ENCODE assay signal across 8 cellular contexts in genomic region chr5:146965781-146966659, GRCh38.
DNase-seq lines count a peak whose midpoint lies in the region; ATAC-seq and TF ChIP-seq lines count a peak whose summit lies in the region.

No MANE protein-coding gene starts in this region.

- H3K9me3 ChIP-seq in PC-3 (ENCODE audit: low read length): no peaks in the 10 kb centered on the region
- no peaks in the 10 kb centered on the region for H3K9me3 ChIP-seq in aorta (ENCODE audit: control insufficient read depth, low read length)

- BruUV-seq in PC-3 (replicated peaks; lab: Mats Ljungman, UMichigan): no TSS peak

- POLR2A ChIA-PET in PC-3 (lab: Charles Lee; ENCODE audit: unreplicated experiment): no interaction called here

- H3K4me2 ChIP-seq in KMS-11 (no peak overlapping the region), PC-3 (ENCODE audit: low read length) (no peak overlapping the region)

- 0 out of 2 replicates have a peak overlapping the region, but pooled peaks have one; percentile 23 for H2AFZ ChIP-seq in KMS-11 (ENCODE audit: low read depth)
- no peak overlapping the region for H2AFZ ChIP-seq in PC-3 (ENCODE audit: low read length)

- H3F3A ChIP-seq in PC-3 (ENCODE audit: low read length, unreplicated experiment): no peaks in the 10 kb centered on the region

- no peak overlapping the region for H3K27ac Mint-ChIP-seq in activated T-helper 17 cell treated with anti-CD3 and anti-CD28 coated beads, Interleukin-2, amount 50 U/mL, for 72 hours

- H4K20me1 ChIP-seq in KMS-11 (ENCODE audit: insufficient read depth) (no peaks in the 10 kb centered on the region), PC-3 (ENCODE audit: low read length) (no peaks in the 10 kb centered on the region)

- no peak overlapping the region for H3K9ac ChIP-seq in KMS-11
- no peak overlapping the region for H3K9ac ChIP-seq in PC-3 (ENCODE audit: low read length)

- H3K27ac ChIP-seq in KMS-11: no peak overlapping the region
- H3K27ac ChIP-seq in PC-3 (ENCODE audit: low read length): no peak overlapping the region
- H3K27ac ChIP-seq in aorta (ENCODE audit: low read depth in 1 of 2, low read length in 2 of 2): no peak overlapping the region

- H3K4me1 ChIP-seq in KMS-11 (ENCODE audit: low read depth, poor library complexity, severe bottlenecking) (peaks cover 4% of the 10 kb centered on the region), PC-3 (ENCODE audit: insufficient read depth, low read length) (no peaks in the 10 kb centered on the region), aorta (ENCODE audit: control insufficient read depth in 1 of 2, insufficient read depth in 2 of 2, low read length in 2 of 2) (peaks cover 1 to 3% of the 10 kb centered on the region in 2 donors)

- no peaks in the 10 kb centered on the region for H3K27me3 ChIP-seq in KMS-11 (ENCODE audit: insufficient read depth, low read depth)
- peaks cover 21% of the 10 kb centered on the region; the same call in 1 of the 2 replicates for H3K27me3 ChIP-seq in PC-3 (ENCODE audit: low read length)
- no peaks in the 10 kb centered on the region for H3K27me3 ChIP-seq in aorta (ENCODE audit: control insufficient read depth in 1 of 2, insufficient read depth in 2 of 2, low read length in 1 of 2)

- H3K9me3 Mint-ChIP-seq in activated T-helper 17 cell treated with anti-CD3 and anti-CD28 coated beads, Interleukin-2, amount 50 U/mL, for 72 hours: no peaks in the 10 kb centered on the region

- CTCF ChIA-PET in PC-3 (lab: Charles Lee): interaction anchor here (0.6 to 1.3 kb wide), 4 partner anchors 294 to 433 kb away, joined by 4 to 9 read pairs (median 6); no protein-coding TSS in a partner anchor

- WGBS in aorta, 2 donors: 35% methylated on average over 15 of the region's 15 CpGs

- DNase-seq in GM04503 (ENCODE audit: low read depth) (peak; percentile 28), GOT3 (lab: John Stamatoyannopoulos, UW) (peak; percentile 15), PC-3 (peak; percentile 83), foreskin fibroblast (peak; percentile 23 to 68), omental fat pad (ENCODE audit: low spot score) (no peak), aorta (peak in 1 of 2 donors; percentile 46)

- H3K4me3 ChIP-seq in KMS-11 (IDR thresholded peaks at IDR 0.05; ENCODE audit: insufficient read depth, low read depth, low read length) (no peak overlapping the region), PC-3 (ENCODE audit: low read length) (no peak overlapping the region), foreskin fibroblast (ENCODE audit: low read depth in 1 of 2, low read length in 2 of 2) (no peak overlapping the region), aorta (ENCODE audit: low read length in 2 of 2) (no peak overlapping the region)

- intact Hi-C loops in PC-3 (cut with micrococcal nuclease): loop anchor here (1.0 to 10.0 kb wide), 4 partner anchors 304 to 433 kb away; no protein-coding TSS in a partner anchor
- intact Hi-C loops in aorta (cut with DNase I): loop anchor here (2.0 to 10.0 kb wide), 8 partner anchors 89 to 424 kb away; partner anchors contain the start of gene PPP2R2B (in 1 of the 2)

- H3K9me2 ChIP-seq in PC-3 (replicated peaks; ENCODE audit: low read length): no peaks in the 10 kb centered on the region

- peak; percentile 86 for TF ChIP-seq CTCF in KMS-11 (conservative IDR thresholded peaks at IDR 0.05; ENCODE audit: low read depth, low read length)
- peak; percentile 76 for TF ChIP-seq CTCF in PC-3 (conservative IDR thresholded peaks at IDR 0.05; ENCODE audit: low read depth, low read length)
- TF ChIP-seq CTCF in foreskin fibroblast (IDR thresholded peaks at IDR 0.05; ENCODE audit: low read depth, low read length): peak; percentile 66
- TF ChIP-seq CTCF in omental fat pad (IDR thresholded peaks at IDR 0.05): peak in 1 of 3 donors; percentile 38

- H3K36me3 Mint-ChIP-seq in activated T-helper 17 cell treated with anti-CD3 and anti-CD28 coated beads, Interleukin-2, amount 50 U/mL, for 72 hours (ENCODE audit: low read depth): no peaks in the 10 kb centered on the region

- no peaks in the 10 kb centered on the region for H3K4me1 Mint-ChIP-seq in activated T-helper 17 cell treated with anti-CD3 and anti-CD28 coated beads, Interleukin-2, amount 50 U/mL, for 72 hours

- H3K36me3 ChIP-seq in KMS-11 (ENCODE audit: insufficient read depth) (no peaks in the 10 kb centered on the region), PC-3 (ENCODE audit: low read depth, low read length) (no peaks in the 10 kb centered on the region), aorta (ENCODE audit: control insufficient read depth in 1 of 2, insufficient read depth in 2 of 2, low read length in 1 of 2) (no peaks in the 10 kb centered on the region)

- H3K79me2 ChIP-seq in KMS-11 (ENCODE audit: insufficient read depth, low read depth): no peaks in the 10 kb centered on the region
- H3K79me2 ChIP-seq in PC-3 (ENCODE audit: low read length): no peaks in the 10 kb centered on the region

- H3K27me3 Mint-ChIP-seq in activated T-helper 17 cell treated with anti-CD3 and anti-CD28 coated beads, Interleukin-2, amount 50 U/mL, for 72 hours: no peaks in the 10 kb centered on the region

- H3K4me3 Mint-ChIP-seq in activated T-helper 17 cell treated with anti-CD3 and anti-CD28 coated beads, Interleukin-2, amount 50 U/mL, for 72 hours: no peak overlapping the region

- ATAC-seq in PC-3 (peak; percentile 88), omental fat pad (ENCODE audit: low FRiP score) (peak; percentile 74), aorta (ENCODE audit: low FRiP score) (peak; percentile 90)
- peak; percentile 81 for ATAC-seq in activated T-helper 17 cell treated with anti-CD3 and anti-CD28 coated beads, Interleukin-2, amount 50 U/mL, for 72 hours (replicated peaks)
